20 cellular contexts compared by ENCODE assay signal in genomic region chr5:122264610-122265009, GRCh38. TPM values are rescaled to one million over a fixed set of nuclear protein-coding genes. Genes with fewer than 3 reads are reported as not detected.
"Had no signal": no experiment of that assay in that cellular context is flagged by ENCODE, and none has a peak within 500 bp of the region (broad histone marks: within the 10 kb centered on the region; RNA-seq: fewer than 3 reads in every experiment).

No MANE protein-coding gene starts in this region.

- H3K27ac ChIP-seq: cardiac muscle cell, esophagus muscularis mucosa, gastroesophageal sphincter, left lung, spleen, thyroid gland had no signal

- H3K9me3 ChIP-seq: esophagus muscularis mucosa, gastroesophageal sphincter, left lung, thyroid gland had no signal

- H3K4me3 ChIP-seq: cardiac muscle cell, esophagus muscularis mucosa, gastroesophageal sphincter, left lung, spleen, thyroid gland had no signal

- ATAC-seq: activated naive CD4-positive, alpha-beta T cell treated with anti-CD3 and anti-CD28 coated beads, Interleukin-2, amount 50 U/mL, for 72 hours; gastroesophageal sphincter; left lung had no signal

- FAIRE-seq: TTC549, urothelium cell line had no signal

- H3K4me1 ChIP-seq: esophagus muscularis mucosa, gastroesophageal sphincter, left lung, spleen, thyroid gland had no signal

- H3K27me3 ChIP-seq: cardiac muscle cell, esophagus muscularis mucosa, gastroesophageal sphincter, left lung, spleen, thyroid gland had no signal

- H3K36me3 ChIP-seq: cardiac muscle cell, esophagus muscularis mucosa, gastroesophageal sphincter, left lung, spleen, thyroid gland had no signal

- DNase-seq: activated CD4-positive, alpha-beta memory T cell treated with anti-CD3 and anti-CD28 coated beads for 36 hours; activated CD4-positive, alpha-beta T cell treated with anti-CD3 and anti-CD28 coated beads for 4 hours; activated gamma-delta T cell treated with Interleukin-2 at 50 U/mL for 16 hours; activated T-cell treated with anti-CD3 and anti-CD28 coated beads for 4 hours; effector CD8-positive, alpha-beta T cell; left lung; midbrain; nucleus accumbens; retina; spleen; stimulated activated CD8-positive, alpha-beta memory T cell treated with anti-CD3 and anti-CD28 coated beads, Interleukin-4, amount 100 ng/mL, for 48 hours; stimulated activated naive CD4-positive, alpha-beta T cell; thyroid gland had no signal

RNA-seq across cellular contexts. Expression of gene SNCAIP, which starts 47.4 kb away (rescaled TPM):
- total RNA-seq: activated CD4-positive, alpha-beta memory T cell treated with anti-CD3 and anti-CD28 coated beads for 36 hours; activated naive CD4-positive, alpha-beta T cell treated with anti-CD3 and anti-CD28 coated beads, Interleukin-2, amount 50 U/mL, for 72 hours; activated T-helper 1 cell treated with anti-CD3 and anti-CD28 coated beads, Interleukin-12 subunit alpha, Interleukin-12 subunit beta, Interleukin-2, Interleukin-4 antibody, amounts not matched to agents 30 ng/mL and 10 ng/mL and 1 ng/mL, durations not matched to agents 14 hours and 24 hours and 36 hours had no signal
